ENCODE assay signal across 1 cellular context in the genomic region with DNA sequence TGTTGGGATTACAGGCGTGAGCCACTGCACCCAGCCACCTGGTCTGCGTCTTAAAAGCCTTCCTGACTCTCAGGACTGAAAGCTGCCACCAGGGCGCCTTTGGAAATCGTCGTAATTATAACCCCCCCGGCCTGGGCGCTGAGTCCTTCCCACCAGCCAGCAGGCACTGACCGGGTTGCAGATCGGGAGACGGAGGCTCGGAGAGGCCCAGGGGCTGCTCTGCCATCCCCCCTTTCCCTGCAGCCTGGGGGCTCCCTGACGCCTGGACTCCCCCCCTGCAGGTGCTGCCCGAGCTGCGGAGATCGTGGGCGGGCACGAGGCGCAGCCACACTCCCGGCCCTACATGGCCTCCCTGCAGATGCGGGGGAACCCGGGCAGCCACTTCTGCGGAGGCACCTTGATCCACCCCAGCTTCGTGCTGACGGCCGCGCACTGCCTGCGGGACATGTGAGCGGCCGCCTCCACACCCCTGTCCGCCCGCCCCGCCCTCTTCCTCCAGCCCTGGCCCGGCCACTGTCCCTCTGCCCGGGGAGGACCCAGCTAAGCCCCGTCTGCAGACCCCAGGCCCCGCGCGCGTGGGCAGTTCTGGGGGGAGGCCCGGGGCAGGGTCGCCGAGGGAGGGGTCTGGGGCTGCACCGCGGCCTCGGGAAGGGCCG.
TF ChIP-seq lines count a peak whose summit lies in the region.

No MANE protein-coding gene starts in this region.

TF ChIP-seq in HepG2, 621 proteins besides CTCF, POLR2A, EP300 and RAD21 (continued from another document and continues in another):
- TF ChIP-seq ZSCAN5A (CRISPR knock-in tag; IDR thresholded peaks at IDR 0.05; ENCODE audit: borderline replicate concordance) = no peak
- TF ChIP-seq HNRNPLL (IDR thresholded peaks at IDR 0.05; ENCODE audit: low read depth, low read length, poor library complexity, severe bottlenecking) = peak; percentile 24
- TF ChIP-seq ZBTB7B (CRISPR knock-in tag; IDR thresholded peaks at IDR 0.05) = 0 out of 2 replicates have a peak, but pooled peaks have one; percentile 14
- TF ChIP-seq ZFY (CRISPR knock-in tag; IDR thresholded peaks at IDR 0.05) = peak; percentile 22; the same call in 1 of the 2 replicates
- no peak for TF ChIP-seq ZNF644 (CRISPR knock-in tag; IDR thresholded peaks at IDR 0.05; ENCODE audit: low read depth)
- 0 out of 2 replicates have a peak, but pooled peaks have one; percentile 46 for TF ChIP-seq ZNF800 (CRISPR knock-in tag; IDR thresholded peaks at IDR 0.05)
- no peak for TF ChIP-seq ZBTB38 (CRISPR knock-in tag; IDR thresholded peaks at IDR 0.05)
- TF ChIP-seq, protein P1, sequence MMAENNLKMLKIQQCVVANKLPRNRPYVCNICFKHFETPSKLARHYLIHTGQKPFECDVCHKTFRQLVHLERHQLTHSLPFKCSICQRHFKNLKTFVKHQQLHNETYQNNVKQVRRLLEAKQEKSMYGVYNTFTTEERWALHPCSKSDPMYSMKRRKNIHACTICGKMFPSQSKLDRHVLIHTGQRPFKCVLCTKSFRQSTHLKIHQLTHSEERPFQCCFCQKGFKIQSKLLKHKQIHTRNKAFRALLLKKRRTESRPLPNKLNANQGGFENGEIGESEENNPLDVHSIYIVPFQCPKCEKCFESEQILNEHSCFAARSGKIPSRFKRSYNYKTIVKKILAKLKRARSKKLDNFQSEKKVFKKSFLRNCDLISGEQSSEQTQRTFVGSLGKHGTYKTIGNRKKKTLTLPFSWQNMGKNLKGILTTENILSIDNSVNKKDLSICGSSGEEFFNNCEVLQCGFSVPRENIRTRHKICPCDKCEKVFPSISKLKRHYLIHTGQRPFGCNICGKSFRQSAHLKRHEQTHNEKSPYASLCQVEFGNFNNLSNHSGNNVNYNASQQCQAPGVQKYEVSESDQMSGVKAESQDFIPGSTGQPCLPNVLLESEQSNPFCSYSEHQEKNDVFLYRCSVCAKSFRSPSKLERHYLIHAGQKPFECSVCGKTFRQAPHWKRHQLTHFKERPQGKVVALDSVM (CRISPR knock-in tag; IDR thresholded peaks at IDR 0.05) = peak; percentile 40
- TF ChIP-seq ZNF251 (CRISPR knock-in tag; IDR thresholded peaks at IDR 0.05) = no peak
- no peak for TF ChIP-seq GABPA (IDR thresholded peaks at IDR 0.05; ENCODE audit: low read depth, low read length)
- no peak for TF ChIP-seq GABPA (CRISPR knock-in tag; IDR thresholded peaks at IDR 0.05; ENCODE audit: low read depth)
- TF ChIP-seq NAIF1 (CRISPR knock-in tag; IDR thresholded peaks at IDR 0.05; ENCODE audit: borderline replicate concordance) = no peak
- TF ChIP-seq ARNT2 (CRISPR knock-in tag; IDR thresholded peaks at IDR 0.05; ENCODE audit: low read depth) = no peak
- 0 out of 2 replicates have a peak, but pooled peaks have one; percentile 20 for TF ChIP-seq ZSCAN25 (CRISPR knock-in tag; IDR thresholded peaks at IDR 0.05)
- TF ChIP-seq IRF2 (CRISPR knock-in tag; IDR thresholded peaks at IDR 0.05) = no peak
- peak; percentile 30; the same call in 1 of the 2 replicates for TF ChIP-seq ZNF280B (CRISPR knock-in tag; IDR thresholded peaks at IDR 0.05; ENCODE audit: borderline replicate concordance)
- TF ChIP-seq ZNF547 (CRISPR knock-in tag; IDR thresholded peaks at IDR 0.05) = no peak
- TF ChIP-seq FOXA3 (CRISPR knock-in tag; IDR thresholded peaks at IDR 0.05) = no peak
- TF ChIP-seq PHB2 (IDR thresholded peaks at IDR 0.05; ENCODE audit: partially characterized antibody) = no peak
- TF ChIP-seq MBD4 (IDR thresholded peaks at IDR 0.05; ENCODE audit: borderline replicate concordance, low read length) = no peak
- TF ChIP-seq ZNF674 (CRISPR knock-in tag; IDR thresholded peaks at IDR 0.05; ENCODE audit: low read depth) = no peak
- TF ChIP-seq EHMT2 (IDR thresholded peaks at IDR 0.05; ENCODE audit: borderline replicate concordance, low read depth, low read length) = no peak
- TF ChIP-seq, protein P2, sequence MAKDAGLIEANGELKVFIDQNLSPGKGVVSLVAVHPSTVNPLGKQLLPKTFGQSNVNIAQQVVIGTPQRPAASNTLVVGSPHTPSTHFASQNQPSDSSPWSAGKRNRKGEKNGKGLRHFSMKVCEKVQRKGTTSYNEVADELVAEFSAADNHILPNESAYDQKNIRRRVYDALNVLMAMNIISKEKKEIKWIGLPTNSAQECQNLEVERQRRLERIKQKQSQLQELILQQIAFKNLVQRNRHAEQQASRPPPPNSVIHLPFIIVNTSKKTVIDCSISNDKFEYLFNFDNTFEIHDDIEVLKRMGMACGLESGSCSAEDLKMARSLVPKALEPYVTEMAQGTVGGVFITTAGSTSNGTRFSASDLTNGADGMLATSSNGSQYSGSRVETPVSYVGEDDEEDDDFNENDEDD (CRISPR knock-in tag; IDR thresholded peaks at IDR 0.05; ENCODE audit: borderline replicate concordance) = 0 out of 2 replicates have a peak, but pooled peaks have one; percentile 40
- TF ChIP-seq PRDM10 (CRISPR knock-in tag; IDR thresholded peaks at IDR 0.05; ENCODE audit: low read depth) = no peak
- no peak for TF ChIP-seq ZKSCAN5 (CRISPR knock-in tag; IDR thresholded peaks at IDR 0.05)
- TF ChIP-seq THAP11 (CRISPR knock-in tag; IDR thresholded peaks at IDR 0.05) = no peak
- no peak for TF ChIP-seq SMYD3 (CRISPR knock-in tag; IDR thresholded peaks at IDR 0.05)
- no peak for TF ChIP-seq DRAP1 (CRISPR knock-in tag; IDR thresholded peaks at IDR 0.05)
- TF ChIP-seq HIVEP1 (CRISPR knock-in tag; IDR thresholded peaks at IDR 0.05) = no peak
- no peak for TF ChIP-seq HNRNPUL1 (IDR thresholded peaks at IDR 0.05; ENCODE audit: low read depth, low read length)
- TF ChIP-seq NFKB2 (CRISPR knock-in tag; IDR thresholded peaks at IDR 0.05; ENCODE audit: borderline replicate concordance) = no peak
- TF ChIP-seq MAX (IDR thresholded peaks at IDR 0.05) = peak; percentile 19; the same call in 1 of the 2 replicates
- TF ChIP-seq DZIP1 (CRISPR knock-in tag; IDR thresholded peaks at IDR 0.05) = no peak
- TF ChIP-seq, protein P3, sequence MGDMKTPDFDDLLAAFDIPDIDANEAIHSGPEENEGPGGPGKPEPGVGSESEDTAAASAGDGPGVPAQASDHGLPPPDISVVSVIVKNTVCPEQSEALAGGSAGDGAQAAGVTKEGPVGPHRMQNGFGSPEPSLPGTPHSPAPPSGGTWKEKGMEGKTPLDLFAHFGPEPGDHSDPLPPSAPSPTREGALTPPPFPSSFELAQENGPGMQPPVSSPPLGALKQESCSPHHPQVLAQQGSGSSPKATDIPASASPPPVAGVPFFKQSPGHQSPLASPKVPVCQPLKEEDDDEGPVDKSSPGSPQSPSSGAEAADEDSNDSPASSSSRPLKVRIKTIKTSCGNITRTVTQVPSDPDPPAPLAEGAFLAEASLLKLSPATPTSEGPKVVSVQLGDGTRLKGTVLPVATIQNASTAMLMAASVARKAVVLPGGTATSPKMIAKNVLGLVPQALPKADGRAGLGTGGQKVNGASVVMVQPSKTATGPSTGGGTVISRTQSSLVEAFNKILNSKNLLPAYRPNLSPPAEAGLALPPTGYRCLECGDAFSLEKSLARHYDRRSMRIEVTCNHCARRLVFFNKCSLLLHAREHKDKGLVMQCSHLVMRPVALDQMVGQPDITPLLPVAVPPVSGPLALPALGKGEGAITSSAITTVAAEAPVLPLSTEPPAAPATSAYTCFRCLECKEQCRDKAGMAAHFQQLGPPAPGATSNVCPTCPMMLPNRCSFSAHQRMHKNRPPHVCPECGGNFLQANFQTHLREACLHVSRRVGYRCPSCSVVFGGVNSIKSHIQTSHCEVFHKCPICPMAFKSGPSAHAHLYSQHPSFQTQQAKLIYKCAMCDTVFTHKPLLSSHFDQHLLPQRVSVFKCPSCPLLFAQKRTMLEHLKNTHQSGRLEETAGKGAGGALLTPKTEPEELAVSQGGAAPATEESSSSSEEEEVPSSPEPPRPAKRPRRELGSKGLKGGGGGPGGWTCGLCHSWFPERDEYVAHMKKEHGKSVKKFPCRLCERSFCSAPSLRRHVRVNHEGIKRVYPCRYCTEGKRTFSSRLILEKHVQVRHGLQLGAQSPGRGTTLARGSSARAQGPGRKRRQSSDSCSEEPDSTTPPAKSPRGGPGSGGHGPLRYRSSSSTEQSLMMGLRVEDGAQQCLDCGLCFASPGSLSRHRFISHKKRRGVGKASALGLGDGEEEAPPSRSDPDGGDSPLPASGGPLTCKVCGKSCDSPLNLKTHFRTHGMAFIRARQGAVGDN (CRISPR knock-in tag; IDR thresholded peaks at IDR 0.05) = peak; percentile 81
- TF ChIP-seq KLF13 (CRISPR knock-in tag; IDR thresholded peaks at IDR 0.05) = no peak
